ENCODE assay signal across 9 cellular contexts in genomic region chr11:118175031-118175531, GRCh38. TPM values are rescaled to one million over a fixed set of nuclear protein-coding genes. Genes with fewer than 3 reads are reported as not detected.
DNase-seq lines count a peak whose midpoint lies in the region; ATAC-seq and TF ChIP-seq lines count a peak whose summit lies in the region.
"Had no signal": no experiment of that assay in that cellular context is flagged by ENCODE, and none has a peak within 500 bp of the region (broad histone marks: within the 10 kb centered on the region; RNA-seq: fewer than 3 reads in every experiment).

No MANE protein-coding gene starts in this region.

- peak in 1 of 2 donors; percentile 41 for ATAC-seq in right cardiac atrium
- no peak for ATAC-seq in HG03342 (IDR thresholded peaks at IDR 0.05; ENCODE audit: unreplicated experiment)

- no peaks in the 10 kb centered on the region for H3K36me3 ChIP-seq in HUES48 (ENCODE audit: control insufficient read depth, insufficient read depth, low read length)
- H3K36me3 ChIP-seq in adipocyte (ENCODE audit: control insufficient read depth, insufficient read depth, low read length, severe bottlenecking), result no peaks in the 10 kb centered on the region
- H3K36me3 ChIP-seq in stomach, result no peaks in the 10 kb centered on the region

- no peak for TF ChIP-seq CTCF in stomach (IDR thresholded peaks at IDR 0.05)

- H3K9me3 ChIP-seq in HUES48 (ENCODE audit: control insufficient read depth, insufficient read depth, low read length) (no peaks in the 10 kb centered on the region), adipocyte (ENCODE audit: control insufficient read depth, low read length) (no peaks in the 10 kb centered on the region), right cardiac atrium (ENCODE audit: control insufficient read depth, low read length) (no peaks in the 10 kb centered on the region), stomach (no peaks in the 10 kb centered on the region)

- H3K4me3 ChIP-seq in HUES48 (ENCODE audit: low read depth, low read length) (peak overlapping the region; percentile 69), adipocyte (ENCODE audit: low read length) (no peak overlapping the region), right cardiac atrium (ENCODE audit: low read length) (peak overlapping the region; percentile 67), stomach (no peak overlapping the region)

- intact Hi-C loops in right cardiac atrium (cut with DNase I) (no loop called here), stomach (cut with DNase I; ENCODE audit: low total_unique reads) (no loop called here)

- TF ChIP-seq POLR2A in stomach (IDR thresholded peaks at IDR 0.05), result no peak

- 46% methylated on average over 7 of the region's 7 CpGs for WGBS in right cardiac atrium
- WGBS in stomach, 5 donors, result 34 to 48% (median 38%) methylated on average over 7 of the region's 7 CpGs

- no peak for TF ChIP-seq EP300 in stomach (IDR thresholded peaks at IDR 0.05)

- H3K27ac ChIP-seq in HUES48 (ENCODE audit: low read depth, low read length) (peak overlapping the region; percentile 6), right cardiac atrium (ENCODE audit: low read length) (peak overlapping the region; percentile 81), stomach (no peak overlapping the region)

- DNase-seq in adipocyte (ENCODE audit: low read depth) (peak; percentile 36), right cardiac atrium (no peak), putamen (ENCODE audit: low spot score) (peak; percentile 41), DMS53 (lab: John Stamatoyannopoulos, UW) (no peak), stomach (no peak), HK-2 (ENCODE audit: unreplicated experiment) (no peak)
- DNase-seq: activated CD4-positive, alpha-beta memory T cell treated with anti-CD3 and anti-CD28 coated beads for 36 hours had no signal

- H3K27me3 ChIP-seq in HUES48 (ENCODE audit: control insufficient read depth, insufficient read depth, low read length) (peaks cover 59% of the 10 kb centered on the region), adipocyte (replicated peaks; ENCODE audit: control insufficient read depth, insufficient read depth, low read length) (peaks cover 54% of the 10 kb centered on the region), right cardiac atrium (ENCODE audit: control insufficient read depth, insufficient read depth) (no peaks in the 10 kb centered on the region), stomach (peaks cover 0 to 53% (median 0%) of the 10 kb centered on the region in 3 donors)

- no peak overlapping the region for H3K9ac ChIP-seq in HUES48 (ENCODE audit: low read depth, low read length)
- no peak overlapping the region for H3K9ac ChIP-seq in adipocyte (ENCODE audit: low read length)

- H3K4me1 ChIP-seq in HUES48 (ENCODE audit: control insufficient read depth, insufficient read depth, low read length), result peaks cover 35% of the 10 kb centered on the region
- no peaks in the 10 kb centered on the region for H3K4me1 ChIP-seq in adipocyte (ENCODE audit: control insufficient read depth, insufficient read depth, low read length)
- peaks cover 3% of the 10 kb centered on the region for H3K4me1 ChIP-seq in right cardiac atrium (ENCODE audit: control insufficient read depth, insufficient read depth, low read length)
- peaks cover 0 to 26% (median 14%) of the 10 kb centered on the region in 4 donors for H3K4me1 ChIP-seq in stomach

RNA-seq across cellular contexts. Expression of gene SCN2B, which starts 1.4 kb away (rescaled TPM):
- total RNA-seq in right cardiac atrium (10 to 100 TPM in 1 of 4 donors, 1 to 10 TPM in 3; 2.1 to 11.7 (median 5.5) TPM), stomach (under 1 TPM in 2 of 5 donors, not detected in 3; 0.29 to 0.92 TPM)
- polyA plus RNA-seq in right cardiac atrium (4.1 TPM), stomach (under 1 TPM; 0.12 to 0.46 (median 0.23) TPM)
- total RNA-seq: activated CD4-positive, alpha-beta memory T cell treated with anti-CD3 and anti-CD28 coated beads for 36 hours had no signal

RNA-seq across cellular contexts. Expression of gene SCN4B, which starts 22.5 kb away (rescaled TPM):
- total RNA-seq in right cardiac atrium, result 1 to 10 TPM; 2.6 to 7.3 (median 6.0) TPM
- 9.0 TPM for polyA plus RNA-seq in right cardiac atrium
- 1 to 10 TPM in 2 of 5 donors, not detected in 3; 2.2 to 3.6 TPM for total RNA-seq in stomach
- 1 to 10 TPM in 2 of 3 donors, under 1 TPM in 1; 0.75 to 1.6 (median 1.2) TPM for polyA plus RNA-seq in stomach

RNA-seq across cellular contexts. Expression of gene JAML, which starts 49.7 kb away (rescaled TPM):
- total RNA-seq in right cardiac atrium, result 1 to 10 TPM; 2.3 to 8.0 (median 4.0) TPM
- polyA plus RNA-seq in right cardiac atrium, result 2.0 TPM
- 10 to 100 TPM in 4 of 5 donors, 1 to 10 TPM in 1; 9.2 to 35.0 (median 21.4) TPM for total RNA-seq in stomach
- 10 to 100 TPM in 1 of 3 donors, 1 to 10 TPM in 2; 3.7 to 14.5 (median 4.6) TPM for polyA plus RNA-seq in stomach

Comparison
In these comparisons a context has a peak if more than half of its experiments do, and no peak if none do; other contexts are left out.
1. H3K27ac ChIP-seq: peak in HUES48 (single experiment) and right cardiac atrium (single experiment); none in stomach (0 of 5).
2. H3K4me3 ChIP-seq: peak in HUES48 (single experiment) and right cardiac atrium (single experiment); none in adipocyte (single experiment) and stomach (0 of 4).
3. DNase-seq: peak in adipocyte (single experiment) and putamen (single experiment); none in right cardiac atrium (0 of 3), DMS53 (single experiment), stomach (single experiment) and HK-2 (single experiment).